Comparison of ENCODE assay signal across 1 cellular context in the genomic region with DNA sequence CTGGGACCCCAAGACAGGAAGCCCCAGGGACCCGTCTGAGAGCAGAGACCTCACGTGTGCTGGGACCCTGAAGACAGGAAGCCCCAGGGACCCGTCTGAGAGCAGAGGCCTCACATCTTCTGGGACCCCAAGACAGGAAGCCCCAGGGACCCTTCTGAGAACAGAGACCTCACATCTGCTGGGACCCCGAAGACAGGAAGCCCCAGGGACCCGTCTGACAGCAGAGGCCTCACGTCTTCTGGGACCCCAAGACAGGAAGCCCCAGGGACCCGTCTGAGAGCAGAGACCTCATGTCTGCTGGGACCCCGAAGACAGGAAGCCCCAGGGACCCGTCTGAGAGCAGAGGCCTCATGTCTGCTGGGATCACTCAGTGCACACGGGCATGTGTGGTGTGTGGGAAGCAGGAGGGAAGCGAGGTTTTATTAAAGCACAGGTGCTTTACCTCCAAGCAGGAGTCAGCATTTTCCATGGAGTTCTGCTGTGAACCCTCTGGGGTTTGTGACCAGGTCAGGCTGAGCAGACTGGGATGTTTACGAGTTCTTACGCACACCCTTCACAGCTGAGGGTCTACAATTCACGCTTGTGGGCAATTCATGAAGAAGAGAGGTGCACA.
TF ChIP-seq lines count a peak whose summit lies in the region.

No MANE protein-coding gene starts in this region.

TF ChIP-seq in SK-N-SH treated with all-trans-retinoic acid at 6 μM for 48 hours, 23 proteins besides CTCF, POLR2A, EP300 and RAD21 (continued from another document):
- TF ChIP-seq TSHZ2 (CRISPR knock-in tag; IDR thresholded peaks at IDR 0.05) (no peak), ZC3H10 (CRISPR knock-in tag; IDR thresholded peaks at IDR 0.05) (no peak), RARB (CRISPR knock-in tag; IDR thresholded peaks at IDR 0.05) (no peak), PPARA (CRISPR knock-in tag; IDR thresholded peaks at IDR 0.05; ENCODE audit: borderline replicate concordance) (no peak), CREB5 (CRISPR knock-in tag; IDR thresholded peaks at IDR 0.05; ENCODE audit: low read depth) (no peak)
